In the genomic region with DNA sequence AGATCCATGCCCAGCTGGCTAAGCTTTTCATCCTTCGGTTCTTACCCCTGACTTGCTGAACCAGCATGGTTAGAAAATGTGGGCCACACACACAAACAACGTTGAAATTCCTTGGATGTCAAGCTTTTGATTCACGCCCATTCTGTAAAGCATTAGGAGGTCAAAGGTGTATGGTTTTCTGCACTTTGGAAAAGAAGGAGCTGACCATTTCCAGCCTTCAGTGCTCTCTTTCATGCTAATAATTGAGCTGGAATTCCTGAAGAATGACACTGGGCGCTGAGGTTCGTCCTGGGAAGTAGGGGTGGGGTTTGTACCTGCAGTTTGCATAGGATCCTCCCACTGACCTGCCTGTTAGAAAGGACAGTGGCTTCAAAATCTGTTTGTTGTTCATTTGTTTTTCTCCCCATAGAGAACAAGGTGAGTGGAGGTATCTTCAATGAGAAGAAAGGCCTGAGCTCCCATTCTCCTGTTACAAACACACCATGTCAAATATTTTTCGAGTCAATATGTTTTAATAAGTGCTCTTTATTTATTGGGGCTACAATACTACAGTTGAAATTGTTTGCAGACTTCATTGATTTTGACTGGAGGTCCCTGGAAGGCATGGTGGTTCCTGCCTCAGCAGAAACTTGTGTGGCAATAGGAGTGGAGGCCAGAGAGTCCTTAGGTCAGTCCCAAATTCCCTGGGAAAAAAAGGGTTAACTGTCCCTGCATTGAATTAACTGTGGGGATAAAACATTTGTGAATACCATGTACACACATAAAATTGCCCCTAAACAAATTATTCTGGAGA, we compare ENCODE assay signal across 12 cellular contexts. TPM values are rescaled to one million over a fixed set of nuclear protein-coding genes. Genes with fewer than 3 reads are reported as not detected.
A peak's percentile ranks its signal among the peaks of the same experiment; 100 is the strongest.
DNase-seq lines count a peak whose midpoint lies in the region; ATAC-seq, FAIRE-seq and TF ChIP-seq lines count a peak whose summit lies in the region.
"Had no signal": no experiment of that assay in that cellular context is flagged by ENCODE, and none has a peak within 500 bp of the region (broad histone marks: within the 10 kb centered on the region; RNA-seq: fewer than 3 reads in every experiment).

No MANE protein-coding gene starts in this region.

- H3K27ac ChIP-seq in GM23338 (ENCODE audit: low read depth) (no peak overlapping the region), OCI-LY3 (ENCODE audit: low read length) (peak overlapping the region; percentile 97), H1 (ENCODE audit: low read depth, low read length) (no peak overlapping the region), neuronal stem cell (replicated peaks; ENCODE audit: low read length) (no peak overlapping the region)
- H3K27ac ChIP-seq: KMS-11, tibial artery had no signal

- no peak for TF ChIP-seq EP300 in H1 (IDR thresholded peaks at IDR 0.05; ENCODE audit: borderline replicate concordance in 1 of 2, low read depth in 2 of 2, low read length in 2 of 2)

- peaks cover 2% of the 10 kb centered on the region for H3K27me3 Mint-ChIP-seq in GM23338 (ENCODE audit: insufficient read depth, low read depth, poor library complexity)
- H3K27me3 Mint-ChIP-seq: memory B cell had no signal

- H4K91ac ChIP-seq in H1 (replicated peaks; ENCODE audit: insufficient read length, low read length) (no peak overlapping the region), neuronal stem cell (ENCODE audit: low read depth, low read length, poor library complexity) (no peak overlapping the region)

- H3F3A ChIP-seq in GM23338 (replicated peaks; ENCODE audit: low read depth): no peaks in the 10 kb centered on the region

- FAIRE-seq in H1 (lab: Jason Lieb, UNC): peak; percentile 13

- no peaks in the 10 kb centered on the region for H3K36me3 Mint-ChIP-seq in GM23338 (ENCODE audit: low read depth)

- no peaks in the 10 kb centered on the region for H4K20me1 ChIP-seq in GM23338 (replicated peaks; ENCODE audit: insufficient read depth)
- H4K20me1 ChIP-seq in OCI-LY3 (ENCODE audit: insufficient read depth, low read length): no peaks in the 10 kb centered on the region
- H4K20me1 ChIP-seq in H1 (replicated peaks in 1 of 2; ENCODE audit: control insufficient read depth in 1 of 2, insufficient read depth in 2 of 2, low read length in 2 of 2): no peaks in the 10 kb centered on the region

- H3K4me3 ChIP-seq in GM23338 (no peak overlapping the region), OCI-LY3 (ENCODE audit: low read length) (peak overlapping the region; percentile 65), H1 (ENCODE audit: extremely low read depth in 1 of 4, insufficient read depth in 2 of 4, low read depth in 3 of 4, low read length in 4 of 4) (no peak overlapping the region), neuronal stem cell (ENCODE audit: low read length in 2 of 2) (no peak overlapping the region)
- H3K4me3 ChIP-seq: tibial artery had no signal

- H3K14ac ChIP-seq in H1 (ENCODE audit: insufficient read length) (no peak overlapping the region), neuronal stem cell (ENCODE audit: low read length) (no peak overlapping the region)

- no peak overlapping the region for H3K4me3 Mint-ChIP-seq in GM23338

- H2AK5ac ChIP-seq in H1 (ENCODE audit: low read depth, low read length): no peak overlapping the region
- no peak overlapping the region for H2AK5ac ChIP-seq in neuronal stem cell (ENCODE audit: low read depth, low read length)

- H3K79me2 ChIP-seq in GM23338 (replicated peaks; ENCODE audit: insufficient read depth) (no peaks in the 10 kb centered on the region), OCI-LY3 (ENCODE audit: low read length) (no peaks in the 10 kb centered on the region), H1 (ENCODE audit: control insufficient read depth in 1 of 2, insufficient read depth in 2 of 2, low read length in 2 of 2) (no peaks in the 10 kb centered on the region)

- H2BK120ac ChIP-seq in H1 (replicated peaks; ENCODE audit: low read depth, low read length) (no peak overlapping the region), neuronal stem cell (ENCODE audit: low read depth, low read length) (no peak overlapping the region)

- no peaks in the 10 kb centered on the region for H3K27me3 ChIP-seq in GM23338 (ENCODE audit: insufficient read depth)
- no peaks in the 10 kb centered on the region for H3K27me3 ChIP-seq in OCI-LY3 (ENCODE audit: low read depth, low read length)
- no peaks in the 10 kb centered on the region for H3K27me3 ChIP-seq in H1 (replicated peaks in 1 of 4; ENCODE audit: control insufficient read depth in 3 of 4, extremely low read depth in 1 of 4, insufficient read depth in 3 of 4, low read length in 3 of 4)
- H3K27me3 ChIP-seq in neuronal stem cell (ENCODE audit: control insufficient read depth in 3 of 3, insufficient read depth in 3 of 3, low read depth in 1 of 3, low read length in 3 of 3): peaks cover 0 to 10% (median 0%) of the 10 kb centered on the region in 3 experiments
- H3K27me3 ChIP-seq: tibial artery had no signal

- H2BK12ac ChIP-seq in H1 (ENCODE audit: low read depth, low read length): no peak overlapping the region
- no peak overlapping the region for H2BK12ac ChIP-seq in neuronal stem cell (ENCODE audit: low read length)

- POLR2A ChIA-PET in H1 (lab: Charles Lee; ENCODE audit: partially characterized antibody): interaction anchor here (1.2 to 2.0 kb wide), 4 partner anchors 15 to 23 kb away, joined by 3 to 9 read pairs (median 6); a partner anchor contains a TSS

- no peak overlapping the region for H2AFZ ChIP-seq in GM23338
- no peak overlapping the region for H2AFZ ChIP-seq in OCI-LY3 (ENCODE audit: low read depth, low read length)
- no peak overlapping the region for H2AFZ ChIP-seq in H1 (ENCODE audit: low read length)
- H2AFZ ChIP-seq in neuronal stem cell (ENCODE audit: low read length): no peak overlapping the region

- H2BK20ac ChIP-seq in H1 (ENCODE audit: low read length): no peak overlapping the region

- CTCF ChIA-PET in H1 (lab: Charles Lee; ENCODE audit: partially characterized antibody): interaction anchor here (0.6 to 1.4 kb wide), 3 partner anchors 8 to 193 kb away, joined by 3 read pairs; no protein-coding TSS in a partner anchor

- TF ChIP-seq RAD21 in H1 (IDR thresholded peaks at IDR 0.05 in 1 of 2, conservative IDR thresholded peaks at IDR 0.05 in 1 of 2; ENCODE audit: low read depth in 2 of 2, low read length in 2 of 2): no peak

- H3K36me3 ChIP-seq in GM23338 (ENCODE audit: insufficient read depth): no peaks in the 10 kb centered on the region
- H3K36me3 ChIP-seq in OCI-LY3 (replicated peaks; ENCODE audit: low read depth, low read length): peaks cover 3% of the 10 kb centered on the region
- H3K36me3 ChIP-seq in H1 (ENCODE audit: control insufficient read depth in 2 of 4, insufficient read depth in 4 of 4, low read length in 3 of 4): no peaks in the 10 kb centered on the region
- no peaks in the 10 kb centered on the region for H3K36me3 ChIP-seq in neuronal stem cell (replicated peaks in 1 of 2; ENCODE audit: control insufficient read depth in 2 of 2, insufficient read depth in 2 of 2, low read length in 2 of 2)
- H3K36me3 ChIP-seq: tibial artery had no signal

- H3K18ac ChIP-seq in H1 (ENCODE audit: extremely low read depth, low read length): no peak overlapping the region
- H3K18ac ChIP-seq in neuronal stem cell (ENCODE audit: low read length): no peak overlapping the region

- TF ChIP-seq CTCF in GM23338 (conservative IDR thresholded peaks at IDR 0.05; ENCODE audit: low read depth in 2 of 2) (no peak), OCI-LY3 (IDR thresholded peaks at IDR 0.05; ENCODE audit: low read depth, low read length) (no peak), H1 (IDR thresholded peaks at IDR 0.05; ENCODE audit: control extremely low read depth in 1 of 3, insufficient read depth in 1 of 3, low read depth in 1 of 3, low read length in 3 of 3) (no peak)

- H4K5ac ChIP-seq in H1 (ENCODE audit: insufficient read length, low read depth, low read length): no peak overlapping the region

- no peak overlapping the region for H3K23ac ChIP-seq in H1 (ENCODE audit: insufficient read length)
- no peak overlapping the region for H3K23ac ChIP-seq in neuronal stem cell (ENCODE audit: low read depth, low read length, poor library complexity)

- peaks cover 39% of the 10 kb centered on the region for H3K4me1 Mint-ChIP-seq in GM23338

- no peaks in the 10 kb centered on the region for H3K9me2 ChIP-seq in GM23338 (ENCODE audit: insufficient read depth)

- H2BK15ac ChIP-seq in H1 (ENCODE audit: low read length) (no peak overlapping the region), neuronal stem cell (ENCODE audit: low read length) (no peak overlapping the region)

- no peak overlapping the region for H3K4ac ChIP-seq in H1 (replicated peaks; ENCODE audit: insufficient read length, low read depth, low read length)
- H3K4ac ChIP-seq in neuronal stem cell (ENCODE audit: low read length): no peak overlapping the region

- peak; percentile 83 for DNase-seq in GM23338 (ENCODE audit: low spot score)
- DNase-seq in H1 (ENCODE audit: low read depth in 1 of 2, low spot score in 2 of 2): peak in 1 of 2 experiments; percentile 61
- peak; percentile 79 for DNase-seq in neuronal stem cell (ENCODE audit: low spot score)
- DNase-seq in NCI-H526 (lab: John Stamatoyannopoulos, UW): no peak
- no peak for DNase-seq in NCI-H1436 treated with DMSO at 0.1 percent for 48 hours (lab: John Stamatoyannopoulos, UW)
- DNase-seq in HuH-7 (ENCODE audit: low spot score): no peak
- no peak for DNase-seq in hypothalamus (lab: John Stamatoyannopoulos, UW)
- DNase-seq: NCI-H446, tibial artery had no signal

- H3K27ac Mint-ChIP-seq in GM23338: no peak overlapping the region

- H2BK5ac ChIP-seq in H1 (ENCODE audit: low read depth, low read length) (no peak overlapping the region), neuronal stem cell (ENCODE audit: low read length) (no peak overlapping the region)

- H3K4me2 ChIP-seq in GM23338: no peak overlapping the region
- H3K4me2 ChIP-seq in OCI-LY3 (ENCODE audit: low read length): peak overlapping the region; percentile 76
- H3K4me2 ChIP-seq in H1 (ENCODE audit: insufficient read depth in 1 of 2, low read depth in 2 of 2, low read length in 2 of 2): peak overlapping the region; percentile 29 to 45; a peak in 2 of 4 replicates
- H3K4me2 ChIP-seq in neuronal stem cell (ENCODE audit: insufficient read depth, low read length, poor library complexity, severe bottlenecking): no peak overlapping the region
- H3K4me2 ChIP-seq: KMS-11 had no signal

- H3K23me2 ChIP-seq in H1 (ENCODE audit: low read depth, low read length): no peaks in the 10 kb centered on the region

- H3K9me3 ChIP-seq in OCI-LY3 (ENCODE audit: insufficient read depth, low read length) (0 out of 2 replicates have a peak, but pooled peaks cover 1% of the 10 kb centered on the region), H1 (ENCODE audit: insufficient read depth in 2 of 2, low read depth in 1 of 2, low read length in 1 of 2) (no peaks in the 10 kb centered on the region), neuronal stem cell (replicated peaks in 1 of 2; ENCODE audit: control insufficient read depth in 2 of 2, insufficient read depth in 1 of 2, low read depth in 1 of 2, low read length in 2 of 2) (no peaks in the 10 kb centered on the region)
- H3K9me3 ChIP-seq: tibial artery had no signal

- H3K56ac ChIP-seq in H1 (replicated peaks; ENCODE audit: insufficient read length, low read depth, low read length): no peak overlapping the region

- H3K9me3 Mint-ChIP-seq in GM23338: no peaks in the 10 kb centered on the region

- H3K9ac ChIP-seq in OCI-LY3 (ENCODE audit: low read length): peak overlapping the region; percentile 51; the same call in 1 of the 2 replicates
- no peak overlapping the region for H3K9ac ChIP-seq in H1 (replicated peaks in 1 of 4; ENCODE audit: extremely low read depth in 1 of 4, low read depth in 3 of 4, low read length in 3 of 4)
- H3K9ac ChIP-seq in neuronal stem cell (ENCODE audit: low read depth, low read length, poor library complexity): no peak overlapping the region
- H3K9ac ChIP-seq: KMS-11 had no signal

- peak; percentile 92 for ATAC-seq in GM23338

- no peak for TF ChIP-seq POLR2A in H1 (IDR thresholded peaks at IDR 0.05; ENCODE audit: control extremely low read depth in 1 of 2, low read depth in 2 of 2, low read length in 2 of 2)

- H3K4me1 ChIP-seq in GM23338 (ENCODE audit: insufficient read depth): peaks cover 18% of the 10 kb centered on the region
- H3K4me1 ChIP-seq in OCI-LY3 (ENCODE audit: low read length): peaks cover 94% of the 10 kb centered on the region
- H3K4me1 ChIP-seq in H1 (replicated peaks in 1 of 4; ENCODE audit: control insufficient read depth in 3 of 4, insufficient read depth in 4 of 4, low read length in 3 of 4): peaks cover 0 to 10% (median 6%) of the 10 kb centered on the region in 4 experiments; a peak in 5 of 7 replicates
- H3K4me1 ChIP-seq in neuronal stem cell (ENCODE audit: control insufficient read depth in 2 of 2, insufficient read depth in 1 of 2, low read depth in 1 of 2, low read length in 2 of 2): peaks cover 7 to 14% of the 10 kb centered on the region in 2 donors

- WGBS in H1 (ENCODE audit: extremely low coverage in 1 of 2, insufficient coverage in 1 of 2, insufficient read length in 1 of 2, insufficient replicate concordance in 2 of 2, low coverage in 1 of 2, low lambda C conversion rate in 2 of 2, missing lambda C conversion rate in 1 of 2), 2 experiments: 29% methylated on average over 6 of the region's 6 CpGs; no CpG with 5 or more reads in 1 of the 2 experiments
- WGBS in neuronal stem cell (ENCODE audit: extremely low coverage in 2 of 2, insufficient read length in 2 of 2, insufficient replicate concordance in 1 of 2), 2 donors: no CpG with 5 or more reads among the region's 6 CpGs

- H4K8ac ChIP-seq in H1 (ENCODE audit: extremely low read depth, insufficient read depth, low read length) (no peak overlapping the region), neuronal stem cell (ENCODE audit: low read depth, low read length) (no peak overlapping the region)

- H3K79me1 ChIP-seq in H1 (ENCODE audit: low read depth, low read length) (no peaks in the 10 kb centered on the region), neuronal stem cell (ENCODE audit: low read depth, low read length) (no peaks in the 10 kb centered on the region)

RNA-seq across cellular contexts. Expression of a gene that starts 22.9 kb away (rescaled TPM):
- 18.0 and 19.6 TPM in 2 replicates for total RNA-seq in GM23338 (2014; rRNA removed; shearing (Covaris generic))
- polyA plus RNA-seq in GM23338 (2016; fragmentation: Nextera tagmentation; extraction: Ambion mirVana) (25.7 and 35.4 TPM in 2 replicates), H1 (2011; rRNA removed) (5.7 and 10.1 TPM in 2 replicates)
- total RNA-seq in H1 (2021; fragmentation: NEBNext Ultra II Directional; extraction: Animal tissue kit (Norgen Biotek cat#: 25700)): 19.5 and 23.0 TPM in 2 replicates
- 8.9 TPM for polyA plus RNA-seq in H1 (2011; cell fraction: cytosol; rRNA removed)
- polyA plus RNA-seq in H1 (2011; cell fraction: nucleus; rRNA removed): 19.0 TPM
- 9.4 to 16.4 TPM (median 12.4 TPM) in 4 replicates for polyA plus RNA-seq in H1 (2012, experiment 1 of 2)
- polyA plus RNA-seq in H1 (2012, experiment 2 of 2): 4.0 TPM
- polyA plus RNA-seq in H1 (2013, experiment 1 of 2): 9.9 TPM
- 10.1 TPM for polyA plus RNA-seq in H1 (2013, experiment 2 of 2)
- 19.2 and 29.7 TPM in 2 replicates for polyA minus RNA-seq in H1 (2011; rRNA and poly(A)+ RNA removed)
- polyA minus RNA-seq in H1 (2011; cell fraction: cytosol; rRNA and poly(A)+ RNA removed): 9.5 TPM
- 108 TPM for polyA minus RNA-seq in H1 (2011; cell fraction: nucleus; rRNA and poly(A)+ RNA removed)
- polyA plus RNA-seq in neuronal stem cell (2013, experiment 1 of 2): 12.9 TPM
- polyA plus RNA-seq in neuronal stem cell (2013, experiment 2 of 2): 13.2 TPM

Comparison
In these comparisons a context has a peak if more than half of its experiments do, and no peak if none do; other contexts are left out.
1. DNase-seq: peak in GM23338 (single experiment) and neuronal stem cell (single experiment); none in NCI-H526 (0 of 2), NCI-H1436 treated with DMSO at 0.1 percent for 48 hours (single experiment), HuH-7 (single experiment) and hypothalamus (0 of 51).
2. H3K4me2 ChIP-seq: peak in OCI-LY3 (single experiment) and H1 (2 of 2); none in GM23338 (single experiment) and neuronal stem cell (single experiment).